Comparison of ENCODE assay signal across 16 cellular contexts in the genomic region with DNA sequence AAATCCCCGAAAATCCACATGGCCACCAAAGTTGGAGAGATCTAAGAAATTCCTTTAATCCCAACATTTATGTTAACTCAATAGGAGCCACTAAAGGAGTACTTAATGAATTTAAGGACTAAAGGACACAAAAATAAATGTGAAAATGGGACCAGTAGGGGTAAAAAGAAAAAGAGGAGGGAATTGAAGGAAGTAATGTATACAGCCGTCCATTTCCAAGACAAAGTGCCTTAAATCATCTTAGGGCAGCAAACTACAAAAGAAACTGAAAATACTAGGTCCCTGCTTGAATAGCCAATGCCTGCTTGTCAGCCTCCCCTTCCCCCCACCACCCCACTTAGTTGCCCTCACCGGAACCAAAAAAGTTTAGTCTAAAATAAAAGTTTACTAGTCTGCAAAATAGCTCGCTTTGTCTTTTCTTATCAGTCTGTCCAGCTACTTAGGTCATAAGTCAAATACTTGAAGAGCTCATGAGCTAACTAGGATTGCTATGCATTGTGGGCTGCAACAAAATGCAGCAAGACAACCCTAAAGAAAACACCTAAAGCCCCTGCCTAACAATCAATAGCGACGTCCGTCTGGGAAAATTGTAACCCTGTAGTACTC.
"Had no signal": no experiment of that assay in that cellular context is flagged by ENCODE, and none has a peak within 500 bp of the region (broad histone marks: within the 10 kb centered on the region; RNA-seq: fewer than 3 reads in every experiment).

No MANE protein-coding gene starts in this region.

- H3K27me3 ChIP-seq: left lung, sigmoid colon had no signal

- H3K27ac ChIP-seq: coronary artery, foreskin keratinocyte, left lung, lower lobe of right lung, parathyroid adenoma, sigmoid colon, skin epidermis had no signal

- H2AFZ ChIP-seq: parathyroid adenoma had no signal

- H3K4me3 ChIP-seq: coronary artery, left lung, lower lobe of right lung, sigmoid colon, skin epidermis had no signal

- ATAC-seq: foreskin keratinocyte, left lung, lower lobe of right lung had no signal

- H3K9me3 Mint-ChIP-seq: endodermal cell, memory B cell, naive B cell, nephron progenitor cell, type B pancreatic cell had no signal

- DNase-seq: effector CD4-positive, alpha-beta T cell; erythroblast; foreskin keratinocyte; left lung; lower lobe of right lung; naive B cell; nephron progenitor cell; sigmoid colon; stimulated activated CD4-positive, alpha-beta T cell treated with anti-CD3 and anti-CD28 coated beads, Interleukin-12 subunit alpha, Interleukin-12 subunit beta, amount 100 ng/mL, for 4 hours; stimulated activated naive CD4-positive, alpha-beta T cell treated with Interleukin-2 at 50 U/mL for 16 hours had no signal

- H3K4me3 Mint-ChIP-seq: endodermal cell, memory B cell, naive B cell, nephron progenitor cell, type B pancreatic cell had no signal

- H3K36me3 ChIP-seq: left lung, lower lobe of right lung, sigmoid colon had no signal

- H3K27ac Mint-ChIP-seq: endodermal cell, memory B cell, naive B cell, nephron progenitor cell, type B pancreatic cell had no signal

- H3K4me1 ChIP-seq: foreskin keratinocyte, left lung, lower lobe of right lung, parathyroid adenoma, sigmoid colon had no signal

- H3K9ac ChIP-seq: parathyroid adenoma had no signal

- H3K36me3 Mint-ChIP-seq: memory B cell, naive B cell, type B pancreatic cell had no signal

- H3K4me1 Mint-ChIP-seq: memory B cell, naive B cell had no signal

- H3K79me2 ChIP-seq: parathyroid adenoma had no signal

- H3K9me3 ChIP-seq: left lung, lower lobe of right lung, sigmoid colon had no signal

- H3K27me3 Mint-ChIP-seq: type B pancreatic cell had no signal
